ENCODE assay signal across 9 cellular contexts in the genomic region with DNA sequence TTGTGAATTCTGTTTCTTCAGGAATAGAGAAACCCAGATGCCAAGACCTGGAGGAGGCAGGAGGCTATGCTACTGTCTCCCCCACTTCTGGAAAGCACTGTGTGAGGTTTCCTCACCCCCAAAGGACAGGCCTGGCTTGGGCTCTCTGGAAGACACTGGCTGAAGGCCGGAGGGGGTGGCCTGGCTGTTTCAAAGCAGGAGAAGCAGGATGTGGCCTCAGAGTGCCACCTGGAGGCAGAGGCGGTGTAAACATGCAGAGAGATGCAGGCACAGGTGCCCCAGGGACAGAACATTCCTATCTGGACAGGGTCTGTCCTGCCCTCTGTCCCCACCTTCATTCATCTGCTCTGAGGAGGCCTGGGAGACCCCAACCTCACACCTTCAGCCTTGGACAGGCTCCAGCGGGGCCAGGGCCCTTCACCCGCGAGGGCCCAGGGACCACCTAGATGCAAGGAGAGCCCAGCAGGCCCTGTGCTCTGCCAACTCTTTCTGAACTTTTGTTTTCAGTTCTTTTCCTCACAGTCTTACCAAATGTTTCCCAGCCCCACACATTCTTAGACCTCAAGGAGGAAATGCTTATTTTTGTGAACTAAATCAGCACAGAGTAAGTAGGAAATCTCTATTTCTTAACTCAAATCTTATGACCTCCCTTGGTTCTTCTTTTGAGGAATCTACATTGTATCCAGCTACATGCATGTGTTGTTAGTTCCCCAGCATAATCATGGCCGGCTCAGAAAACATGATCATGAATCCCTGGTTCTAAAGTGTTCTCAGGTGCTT.
A peak's percentile ranks its signal among the peaks of the same experiment; 100 is the strongest.
DNase-seq lines count a peak whose midpoint lies in the region; ATAC-seq and TF ChIP-seq lines count a peak whose summit lies in the region.
"Had no signal": no experiment of that assay in that cellular context is flagged by ENCODE, and none has a peak within 500 bp of the region (broad histone marks: within the 10 kb centered on the region; RNA-seq: fewer than 3 reads in every experiment).

No MANE protein-coding gene starts in this region.

- intact Hi-C loops in CD14-positive monocyte (cut with micrococcal nuclease) = loop anchor here (5.0 kb wide), 2 partner anchors 56 to 66 kb away; no protein-coding TSS in a partner anchor

- peak; percentile 44 for ATAC-seq in stimulated activated naive CD8-positive, alpha-beta T cell treated with anti-CD3 and anti-CD28 coated beads, Interleukin-15, Interleukin-2, amounts not matched to agents 100 U/mL and 50 U/mL, for 24 hours
- ATAC-seq in HG03159 (IDR thresholded peaks at IDR 0.05; ENCODE audit: unreplicated experiment) = no peak

- H3K4me3 ChIP-seq in NB4 (ENCODE audit: low read depth, low read length) = no peak overlapping the region
- H3K4me3 ChIP-seq: SJSA1 had no signal

- H3K9me3 Mint-ChIP-seq in CD14-positive monocyte = peaks cover 0 to 2% (median 0%) of the 10 kb centered on the region in 7 donors

- peaks cover 41% of the 10 kb centered on the region for H3K4me1 Mint-ChIP-seq in CD14-positive monocyte

- DNase-seq in CD14-positive monocyte (ENCODE audit: low spot score) (peak; percentile 69), GM19238 (ENCODE audit: insufficient read length, low spot score) (peak; percentile 32), NB4 (ENCODE audit: low read depth) (peak; percentile 77), lung microvascular endothelial cell (ENCODE audit: low read depth in 2 of 2) (peak; percentile 67 to 74)
- peak; percentile 14 for DNase-seq in activated CD4-positive, alpha-beta T cell treated with anti-CD3 and anti-CD28 coated beads for 1 hour
- peak; percentile 16 for DNase-seq in effector CD8-positive, alpha-beta T cell (lab: John Stamatoyannopoulos, UW)
- peak; percentile 67 for DNase-seq in stimulated activated naive CD8-positive, alpha-beta T cell treated with anti-CD3 and anti-CD28 coated beads, Interleukin-15, Interleukin-2, amounts not matched to agents 100 U/mL and 50 U/mL, for 24 hours

- no peaks in the 10 kb centered on the region for H3K36me3 Mint-ChIP-seq in CD14-positive monocyte

- H3K4me3 Mint-ChIP-seq in CD14-positive monocyte = peak overlapping the region; percentile 20 to 75

- TF ChIP-seq POLR2A in NB4 (IDR thresholded peaks at IDR 0.05; ENCODE audit: extremely low read depth, insufficient read length) = no peak

- peak; percentile 87 for TF ChIP-seq CTCF in CD14-positive monocyte (IDR thresholded peaks at IDR 0.05)
- peak; percentile 91 for TF ChIP-seq CTCF in NB4 (IDR thresholded peaks at IDR 0.05; ENCODE audit: low read depth, low read length)

- H3K27ac Mint-ChIP-seq in CD14-positive monocyte = peak overlapping the region; percentile 68 to 92 (median 88)

- H3K27me3 Mint-ChIP-seq in CD14-positive monocyte (ENCODE audit: low read depth in 3 of 3) = peaks cover 0 to 4% (median 0%) of the 10 kb centered on the region in 3 donors

Comparison
In these comparisons a context has a peak if more than half of its experiments do, and no peak if none do; other contexts are left out.
1. DNase-seq: peak in every context shown above with its lines; median percentile 77 in NB4; 70 in lung microvascular endothelial cell; 69 in CD14-positive monocyte; 67 in stimulated activated naive CD8-positive, alpha-beta T cell treated with anti-CD3 and anti-CD28 coated beads, Interleukin-15, Interleukin-2, amounts not matched to agents 100 U/mL and 50 U/mL, for 24 hours; 32 in GM19238; 16 in effector CD8-positive, alpha-beta T cell; 14 in activated CD4-positive, alpha-beta T cell treated with anti-CD3 and anti-CD28 coated beads for 1 hour.